In genomic region chr10:104098360-104098925, GRCh38 we compare ENCODE assay signal across 20 cellular contexts. TPM values are rescaled to one million over a fixed set of nuclear protein-coding genes. Genes with fewer than 3 reads are reported as not detected.
DNase-seq lines count a peak whose midpoint lies in the region; ATAC-seq, FAIRE-seq and TF ChIP-seq lines count a peak whose summit lies in the region.
"Had no signal": no experiment of that assay in that cellular context is flagged by ENCODE, and none has a peak within 500 bp of the region (broad histone marks: within the 10 kb centered on the region; RNA-seq: fewer than 3 reads in every experiment).

No MANE protein-coding gene starts in this region.

- WGBS in K562 (ENCODE audit: insufficient coverage, low coverage, missing lambda C conversion rate): 6% methylated on average over 4 of the region's 4 CpGs
- 94% methylated on average over 4 of the region's 4 CpGs for WGBS in prostate gland

- H3K9me3 ChIP-seq in K562 (replicated peaks; ENCODE audit: control insufficient read depth, insufficient read depth, low read depth, low read length): no peaks in the 10 kb centered on the region; the same call in none of the 2 replicates
- no peaks in the 10 kb centered on the region for H3K9me3 ChIP-seq in prostate gland

- no peak for TF ChIP-seq EP300 in K562 (IDR thresholded peaks at IDR 0.05; ENCODE audit: low read length)

- H3K4me1 Mint-ChIP-seq in HFFc6 (ENCODE audit: low read depth): peaks cover 44% of the 10 kb centered on the region
- H3K4me1 Mint-ChIP-seq in stimulated activated naive CD8-positive, alpha-beta T cell treated with anti-CD3 and anti-CD28 coated beads, Interleukin-15, amount 100 ng/mL, for 72 hours: peaks cover 6% of the 10 kb centered on the region
- H3K4me1 Mint-ChIP-seq: CD14-positive monocyte had no signal

- H3K79me2 ChIP-seq in K562 (ENCODE audit: control insufficient read depth, insufficient read depth, low read length): no peaks in the 10 kb centered on the region

- H3K36me3 Mint-ChIP-seq in HFFc6 (ENCODE audit: low read depth): peaks cover 13% of the 10 kb centered on the region
- H3K36me3 Mint-ChIP-seq: CD14-positive monocyte had no signal

- ATAC-seq in K562: no peak
- no peak for ATAC-seq in stimulated activated naive CD8-positive, alpha-beta T cell treated with anti-CD3 and anti-CD28 coated beads, Interleukin-15, amount 100 ng/mL, for 72 hours
- ATAC-seq in GM19467 (IDR thresholded peaks at IDR 0.05; ENCODE audit: unreplicated experiment): no peak
- no peak for ATAC-seq in HG03520 (IDR thresholded peaks at IDR 0.05; ENCODE audit: unreplicated experiment)

- no peaks in the 10 kb centered on the region for H3K4me1 ChIP-seq in K562 (replicated peaks in 1 of 2; ENCODE audit: control insufficient read depth in 2 of 2, insufficient read depth in 2 of 2, low read length in 2 of 2)
- H3K4me1 ChIP-seq in prostate gland (replicated peaks): no peaks in the 10 kb centered on the region

- TF ChIP-seq POLR2A in K562 (conservative IDR thresholded peaks at IDR 0.05): no peak
- TF ChIP-seq POLR2A in prostate gland (IDR thresholded peaks at IDR 0.05): no peak

- FAIRE-seq in K562 (lab: Jason Lieb, UNC): no peak

- in situ Hi-C loops in K562 (cut with MboI): no loop called here

- H3K9me1 ChIP-seq in K562 (ENCODE audit: control insufficient read depth, insufficient read depth, low read length): no peaks in the 10 kb centered on the region

- H3K9ac ChIP-seq in K562 (ENCODE audit: insufficient read depth in 1 of 2, low read depth in 2 of 2, low read length in 2 of 2): no peak overlapping the region
- H3K9ac ChIP-seq: SK-N-SH had no signal

- H3K36me3 ChIP-seq in K562 (ENCODE audit: control insufficient read depth, insufficient read depth, low read length) (no peaks in the 10 kb centered on the region), prostate gland (no peaks in the 10 kb centered on the region)

- no peak overlapping the region for H3K27ac ChIP-seq in K562 (ENCODE audit: extremely low read depth, low read depth, low read length)
- H3K27ac ChIP-seq in prostate gland: no peak overlapping the region

- POLR2A ChIA-PET in K562 (lab: Yijun Ruan, JAX): no interaction called here

- intact Hi-C loops in K562 (cut with micrococcal nuclease) (no loop called here), prostate gland (cut with DNase I) (no loop called here)

- no TSS peak for BruUV-seq in K562 (replicated peaks; lab: Mats Ljungman, UMichigan)

- H3K4me3 Mint-ChIP-seq in HFFc6: no peak overlapping the region
- H3K4me3 Mint-ChIP-seq in stimulated activated naive CD8-positive, alpha-beta T cell treated with anti-CD3 and anti-CD28 coated beads, Interleukin-15, amount 100 ng/mL, for 72 hours: no peak overlapping the region
- H3K4me3 Mint-ChIP-seq: CD14-positive monocyte had no signal

- CTCF ChIA-PET in K562 (lab: Yijun Ruan, JAX; ENCODE audit: low intra/inter-chr PET ratio): no interaction called here

- peak; percentile 50 for DNase-seq in EH (ENCODE audit: low read depth)
- DNase-seq in HFFc6: peak; percentile 21
- no peak for DNase-seq in K562 (ENCODE audit: extremely low read depth in 1 of 4, low spot score in 3 of 4)
- DNase-seq in iris pigment epithelial cell (ENCODE audit: low read depth): peak; percentile 66
- no peak for DNase-seq in stimulated activated naive CD8-positive, alpha-beta T cell treated with anti-CD3 and anti-CD28 coated beads, Interleukin-15, amount 100 ng/mL, for 72 hours
- DNase-seq in prostate gland (ENCODE audit: low spot score): no peak
- DNase-seq: ACHN, AML-193, DMS79 treated with DMSO at 0.1 percent for 48 hours, GDM1, MV-4-11, NCI-H1694 treated with DMSO at 0.1 percent for 48 hours, NCI-H510A treated with DMSO at 0.1 percent for 48 hours, NCI-H774, SHP77 treated with DMSO at 0.1 percent for 48 hours, SK-N-SH, T-helper 1 cell had no signal

- peaks cover 19% of the 10 kb centered on the region for H3K9me3 Mint-ChIP-seq in HFFc6
- no peaks in the 10 kb centered on the region for H3K9me3 Mint-ChIP-seq in stimulated activated naive CD8-positive, alpha-beta T cell treated with anti-CD3 and anti-CD28 coated beads, Interleukin-15, amount 100 ng/mL, for 72 hours

- TF ChIP-seq CTCF in HFFc6 (IDR thresholded peaks at IDR 0.05): no peak
- no peak for TF ChIP-seq CTCF in K562 (IDR thresholded peaks at IDR 0.05 in 2 of 3, conservative IDR thresholded peaks at IDR 0.05 in 1 of 3; ENCODE audit: insufficient read depth in 2 of 3, low read depth in 1 of 3, low read length in 3 of 3)
- no peak for TF ChIP-seq CTCF in prostate gland (IDR thresholded peaks at IDR 0.05)

- H3K4me2 ChIP-seq in K562 (ENCODE audit: insufficient read depth, low read length): no peak overlapping the region
- H3K4me2 ChIP-seq: SK-N-SH had no signal

- H3K27ac Mint-ChIP-seq in HFFc6: peak overlapping the region; percentile 52; the same call in 1 of the 2 replicates
- no peak overlapping the region for H3K27ac Mint-ChIP-seq in stimulated activated naive CD8-positive, alpha-beta T cell treated with anti-CD3 and anti-CD28 coated beads, Interleukin-15, amount 100 ng/mL, for 72 hours
- H3K27ac Mint-ChIP-seq: CD14-positive monocyte had no signal

- H4K20me1 ChIP-seq in K562 (replicated peaks; ENCODE audit: control insufficient read depth, insufficient read depth, low read length): no peaks in the 10 kb centered on the region

- no peak for TF ChIP-seq RAD21 in K562 (CRISPR knock-in tag; conservative IDR thresholded peaks at IDR 0.05 in 1 of 2, IDR thresholded peaks at IDR 0.05 in 1 of 2)

- no peak overlapping the region for H2AFZ ChIP-seq in K562 (ENCODE audit: low read depth, low read length)

- no peaks in the 10 kb centered on the region for H3K27me3 Mint-ChIP-seq in HFFc6 (ENCODE audit: insufficient read depth)
- H3K27me3 Mint-ChIP-seq in stimulated activated naive CD8-positive, alpha-beta T cell treated with anti-CD3 and anti-CD28 coated beads, Interleukin-15, amount 100 ng/mL, for 72 hours: no peaks in the 10 kb centered on the region

- no peak overlapping the region for H3K4me3 ChIP-seq in K562
- no peak overlapping the region for H3K4me3 ChIP-seq in prostate gland

- no peaks in the 10 kb centered on the region for H3K27me3 ChIP-seq in K562 (ENCODE audit: control insufficient read depth in 2 of 2, insufficient read depth in 2 of 2, low read length in 2 of 2)
- no peaks in the 10 kb centered on the region for H3K27me3 ChIP-seq in prostate gland (replicated peaks; ENCODE audit: insufficient read depth)

TF ChIP-seq in K562, 482 proteins besides CTCF, POLR2A, EP300 and RAD21:
- no peak for TF ChIP-seq CEBPG (CRISPR knock-in tag; IDR thresholded peaks at IDR 0.05)
- TF ChIP-seq CEBPG (tag; conservative IDR thresholded peaks at IDR 0.05 in 1 of 2, IDR thresholded peaks at IDR 0.05 in 1 of 2): peak; percentile 56 to 65
- TF ChIP-seq ZNF79 (CRISPR knock-in tag; IDR thresholded peaks at IDR 0.05; ENCODE audit: low read depth): no peak

RNA-seq across cellular contexts. Expression of gene COL17A1, which starts 12.8 kb away (rescaled TPM):
- total RNA-seq in HFFc6 (2021; fragmentation: NEBNext Ultra II Directional; extraction: Animal tissue kit (Norgen Biotek cat#: 25700)): 1 to 10 TPM in 2 of 6 experiments, under 1 TPM in 4; 0.23 to 1.5 (median 0.66) TPM
- total RNA-seq in K562 (2011; cell fraction: chromatin; rRNA removed; ENCODE audit: low replicate concordance): not detected in 2 replicates
- total RNA-seq in K562 (2011; cell fraction: nucleolus; rRNA removed): not detected in 2 replicates
- not detected in 2 replicates for total RNA-seq in K562 (2011; cell fraction: nucleoplasm; rRNA removed)
- total RNA-seq in K562 (2014; rRNA removed) (not detected in 2 replicates), K562 (2014; rRNA removed; fragmentation: Illumina TruSeq; extraction: Trizol) (not detected in 2 replicates), K562 (2015; rRNA removed; fragmentation: Illumina TruSeq; extraction: Trizol) (not detected in 2 replicates), K562 (2021) (0.29 TPM in 1 of 2 replicates, not detected in the other), prostate gland (10 to 100 TPM; 19.1 to 47.6 TPM)
- polyA plus RNA-seq in K562 (2011; rRNA removed) (not detected in 2 replicates), K562 (2014; fragmentation: Illumina TruSeq; extraction: Trizol) (not detected in 2 replicates), K562 (2014; fragmentation: Nextera tagmentation; extraction: Ambion mirVana) (not detected), K562 (2014; rRNA removed) (not detected in 2 replicates)
- polyA plus RNA-seq in K562 (2011; cell fraction: cytosol; rRNA removed): not detected in 2 replicates
- not detected in 2 replicates for polyA plus RNA-seq in K562 (2011; cell fraction: nucleus; rRNA removed)
- polyA plus RNA-seq in K562 (2012): 0.08 TPM in 1 of 2 replicates, not detected in the other
- polyA minus RNA-seq in K562 (2011; rRNA and poly(A)+ RNA removed): not detected in 2 replicates
- 0.36 TPM in 1 of 2 replicates, not detected in the other for polyA minus RNA-seq in K562 (2011; cell fraction: cytosol; rRNA and poly(A)+ RNA removed)
- polyA minus RNA-seq in K562 (2011; cell fraction: nucleus; rRNA and poly(A)+ RNA removed): 0.22 TPM in 1 of 2 replicates, not detected in the other
- polyA plus RNA-seq: CD14-positive monocyte had no signal

RNA-seq across cellular contexts. Expression of gene SFR1, which starts 23.5 kb away (rescaled TPM):
- 1 to 10 TPM; 4.4 to 6.5 (median 5.7) TPM for total RNA-seq in HFFc6 (2021; fragmentation: NEBNext Ultra II Directional; extraction: Animal tissue kit (Norgen Biotek cat#: 25700))
- total RNA-seq in K562 (2011; cell fraction: chromatin; rRNA removed; ENCODE audit: low replicate concordance): 1.4 and 6.5 TPM in 2 replicates
- 1.7 and 2.2 TPM in 2 replicates for total RNA-seq in K562 (2011; cell fraction: nucleolus; rRNA removed)
- total RNA-seq in K562 (2011; cell fraction: nucleoplasm; rRNA removed): 3.8 and 5.6 TPM in 2 replicates
- total RNA-seq in K562 (2014; rRNA removed): 4.3 and 4.5 TPM in 2 replicates
- 11.2 and 12.7 TPM in 2 replicates for total RNA-seq in K562 (2014; rRNA removed; fragmentation: Illumina TruSeq; extraction: Trizol)
- 8.1 and 9.1 TPM in 2 replicates for total RNA-seq in K562 (2015; rRNA removed; fragmentation: Illumina TruSeq; extraction: Trizol)
- 6.7 and 6.8 TPM in 2 replicates for total RNA-seq in K562 (2021)
- 4.2 and 8.3 TPM in 2 replicates for polyA plus RNA-seq in K562 (2011; rRNA removed)
- polyA plus RNA-seq in K562 (2011; cell fraction: cytosol; rRNA removed): 2.3 and 3.7 TPM in 2 replicates
- 1.7 and 1.8 TPM in 2 replicates for polyA plus RNA-seq in K562 (2011; cell fraction: nucleus; rRNA removed)
- polyA plus RNA-seq in K562 (2012): 5.9 and 8.7 TPM in 2 replicates
- 7.8 and 10.3 TPM in 2 replicates for polyA plus RNA-seq in K562 (2014; fragmentation: Illumina TruSeq; extraction: Trizol)
- 10 to 100 TPM; 17.8 to 18.7 TPM for polyA plus RNA-seq in K562 (2014; fragmentation: Nextera tagmentation; extraction: Ambion mirVana)
- polyA plus RNA-seq in K562 (2014; rRNA removed): 8.0 and 8.6 TPM in 2 replicates
- 4.7 and 5.5 TPM in 2 replicates for polyA minus RNA-seq in K562 (2011; rRNA and poly(A)+ RNA removed)
- 3.8 and 5.4 TPM in 2 replicates for polyA minus RNA-seq in K562 (2011; cell fraction: cytosol; rRNA and poly(A)+ RNA removed)
- polyA minus RNA-seq in K562 (2011; cell fraction: nucleus; rRNA and poly(A)+ RNA removed): 1.8 and 5.0 TPM in 2 replicates
- 10 to 100 TPM in 1 of 2 donors, 1 to 10 TPM in 1; 8.1 to 16.3 TPM for total RNA-seq in prostate gland

Comparison
In these comparisons a context has a peak if more than half of its experiments do, and no peak if none do; other contexts are left out.
1. DNase-seq: peak in EH (single experiment), HFFc6 (single experiment) and iris pigment epithelial cell (single experiment); none in K562 (0 of 4), stimulated activated naive CD8-positive, alpha-beta T cell treated with anti-CD3 and anti-CD28 coated beads, Interleukin-15, amount 100 ng/mL, for 72 hours (0 of 2) and prostate gland (single experiment).
2. RNA of gene COL17A1, which starts 12.8 kb away (total RNA-seq): 19.1 to 47.6 TPM in prostate gland; 0.23 to 1.5 TPM in HFFc6 and 0.29 TPM in K562; every median in the first group is over 4 times any median in the second.